8 cellular contexts compared by ENCODE assay signal in the genomic region with DNA sequence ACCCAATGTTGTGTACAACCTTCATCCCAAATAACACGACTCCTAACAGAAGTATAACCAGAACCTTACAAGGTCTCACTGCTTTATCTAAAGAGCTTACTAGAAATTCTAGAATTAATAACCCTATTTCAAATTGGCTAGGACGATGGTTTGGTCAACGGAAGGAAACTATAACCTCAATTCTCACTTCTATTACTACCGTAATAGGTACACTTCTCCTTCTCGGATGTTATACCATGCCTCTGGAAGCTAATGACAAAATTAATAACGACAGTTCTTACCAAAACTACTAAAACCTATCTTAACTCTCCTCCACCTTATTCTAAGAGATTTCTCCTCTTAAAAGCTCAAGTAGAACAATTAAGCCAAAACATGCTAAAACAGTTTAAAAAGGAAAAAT. TPM values are rescaled to one million over a fixed set of nuclear protein-coding genes. Genes with fewer than 3 reads are reported as not detected.
DNase-seq lines count a peak whose midpoint lies in the region; FAIRE-seq and TF ChIP-seq lines count a peak whose summit lies in the region.
"Had no signal": no experiment of that assay in that cellular context is flagged by ENCODE, and none has a peak within 500 bp of the region (broad histone marks: within the 10 kb centered on the region; RNA-seq: fewer than 3 reads in every experiment).

No MANE protein-coding gene starts in this region.

- CTCF ChIA-PET in CD4-positive, alpha-beta memory T cell (lab: Charles Lee; ENCODE audit: partially characterized antibody), result interaction anchor here (16.8 kb wide), 1 partner anchor 24 kb away, joined by 898 read pairs; the partner anchor contains the start of gene UBC

- peak overlapping the region in 2 of 8 donors; percentile 21 to 62 for H3K4me3 Mint-ChIP-seq in CD4-positive, alpha-beta memory T cell

- no peaks in the 10 kb centered on the region for H3K9me1 ChIP-seq in keratinocyte (ENCODE audit: control insufficient read depth, extremely low read depth, insufficient read depth, low read length)

- FAIRE-seq in keratinocyte (lab: Jason Lieb, UNC), result no peak

- intact Hi-C loops in CD4-positive, alpha-beta memory T cell (cut with micrococcal nuclease), result no loop called here

- H3K36me3 Mint-ChIP-seq in CD4-positive, alpha-beta memory T cell, result peaks cover 0 to under 1% of the 10 kb centered on the region in 2 donors

- H3K27ac ChIP-seq in GM23248, result peak overlapping the region; percentile 97
- peak overlapping the region; percentile 52 for H3K27ac ChIP-seq in SJSA1
- H3K27ac ChIP-seq in keratinocyte (ENCODE audit: control insufficient read depth, insufficient read depth, low read length), result peak overlapping the region; percentile 96
- H3K27ac ChIP-seq in suprapubic skin, result peak overlapping the region; percentile 77
- H3K27ac ChIP-seq in CD4-positive, alpha-beta memory T cell (ENCODE audit: low read depth, low read length), result no peak overlapping the region

- in situ Hi-C loops in GM23248 (cut with MboI), result no loop called here

- peaks cover 49% of the 10 kb centered on the region for H3F3A ChIP-seq in GM23248 (ENCODE audit: insufficient read depth)

- 73 to 74% methylated on average over 6 of the region's 6 CpGs for WGBS in GM23248 (ENCODE audit: low coverage in 1 of 2, low lambda C conversion rate in 2 of 2, missing lambda C conversion rate in 2 of 2), 2 experiments
- 56% methylated on average over 6 of the region's 6 CpGs for WGBS in suprapubic skin

- H3K36me3 ChIP-seq in GM23248 (ENCODE audit: low read depth) (no peaks in the 10 kb centered on the region), SJSA1 (no peaks in the 10 kb centered on the region), keratinocyte (ENCODE audit: control insufficient read depth in 2 of 2, extremely low read depth in 1 of 2, insufficient read depth in 2 of 2, low read length in 2 of 2) (no peaks in the 10 kb centered on the region), suprapubic skin (peaks cover under 1% of the 10 kb centered on the region)
- no peaks in the 10 kb centered on the region for H3K36me3 ChIP-seq in CD4-positive, alpha-beta memory T cell (ENCODE audit: insufficient read depth, low read length)

- H3K27me3 Mint-ChIP-seq in CD4-positive, alpha-beta memory T cell, result no peaks in the 10 kb centered on the region

- H3K9me3 Mint-ChIP-seq in CD4-positive, alpha-beta memory T cell, result no peaks in the 10 kb centered on the region

- peak overlapping the region in 2 of 7 donors; percentile 21 to 62 for H3K27ac Mint-ChIP-seq in CD4-positive, alpha-beta memory T cell

- H3K4me1 ChIP-seq in GM23248 (ENCODE audit: insufficient read depth) (peaks cover 33% of the 10 kb centered on the region), SJSA1 (replicated peaks) (peaks cover 19% of the 10 kb centered on the region), keratinocyte (ENCODE audit: control insufficient read depth, extremely low read depth, insufficient read depth, low read length) (peaks cover 26% of the 10 kb centered on the region), suprapubic skin (peaks cover 36% of the 10 kb centered on the region)
- H3K4me1 ChIP-seq in CD4-positive, alpha-beta memory T cell (ENCODE audit: insufficient read depth, low read length), result peaks cover 30% of the 10 kb centered on the region

- H4K20me1 ChIP-seq in GM23248 (ENCODE audit: insufficient read depth), result no peaks in the 10 kb centered on the region
- no peaks in the 10 kb centered on the region for H4K20me1 ChIP-seq in keratinocyte (ENCODE audit: control insufficient read depth, extremely low read depth, insufficient read depth, low read length)

- no peak for TF ChIP-seq POLR2A in suprapubic skin (IDR thresholded peaks at IDR 0.05)

- H2AFZ ChIP-seq in GM23248 (peak overlapping the region; percentile 66), keratinocyte (ENCODE audit: control insufficient read depth, low read length) (peak overlapping the region; percentile 42)

- no peaks in the 10 kb centered on the region for H3K9me3 ChIP-seq in GM23248 (ENCODE audit: low read depth)
- no peaks in the 10 kb centered on the region for H3K9me3 ChIP-seq in SJSA1 (replicated peaks)
- H3K9me3 ChIP-seq in keratinocyte (ENCODE audit: control insufficient read depth, low read depth, low read length), result no peaks in the 10 kb centered on the region
- no peaks in the 10 kb centered on the region for H3K9me3 ChIP-seq in suprapubic skin
- H3K9me3 ChIP-seq in CD4-positive, alpha-beta memory T cell (ENCODE audit: control insufficient read depth in 1 of 2, low read length in 2 of 2), result no peaks in the 10 kb centered on the region

- H3K4me2 ChIP-seq in GM23248 (ENCODE audit: unreplicated experiment), result peak overlapping the region; percentile 79
- H3K4me2 ChIP-seq in keratinocyte (ENCODE audit: control insufficient read depth, extremely low read depth, insufficient read depth, low read depth, low read length), result peak overlapping the region; percentile 87

- H3K9ac ChIP-seq in GM23248, result peak overlapping the region; percentile 84
- peak overlapping the region; percentile 87 for H3K9ac ChIP-seq in keratinocyte (ENCODE audit: control insufficient read depth, extremely low read depth, insufficient read depth, low read length)

- TF ChIP-seq EP300 in suprapubic skin (IDR thresholded peaks at IDR 0.05), result no peak

- no peaks in the 10 kb centered on the region for H3K27me3 ChIP-seq in GM23248 (replicated peaks; ENCODE audit: insufficient read depth)
- H3K27me3 ChIP-seq in SJSA1 (replicated peaks), result no peaks in the 10 kb centered on the region
- no peaks in the 10 kb centered on the region for H3K27me3 ChIP-seq in keratinocyte (ENCODE audit: control insufficient read depth, extremely low read depth, insufficient read depth, low read length)
- no peaks in the 10 kb centered on the region for H3K27me3 ChIP-seq in suprapubic skin
- H3K27me3 ChIP-seq in CD4-positive, alpha-beta memory T cell (ENCODE audit: insufficient read depth, low read length), result no peaks in the 10 kb centered on the region

- TF ChIP-seq CTCF in keratinocyte (optimal IDR thresholded peaks at IDR 0.05 in 1 of 3, IDR thresholded peaks at IDR 0.05 in 1 of 3, conservative IDR thresholded peaks at IDR 0.05 in 1 of 3; ENCODE audit: extremely low read depth in 1 of 3, insufficient read depth in 2 of 3, low read length in 3 of 3), result no peak
- no peak for TF ChIP-seq CTCF in suprapubic skin (IDR thresholded peaks at IDR 0.05)

- peaks cover 0 to 9% (median 6%) of the 10 kb centered on the region in 4 donors for H3K4me1 Mint-ChIP-seq in CD4-positive, alpha-beta memory T cell

- H3K9me2 ChIP-seq in GM23248 (ENCODE audit: insufficient read depth), result no peaks in the 10 kb centered on the region

- POLR2A ChIA-PET in CD4-positive, alpha-beta memory T cell (lab: Charles Lee; ENCODE audit: partially characterized antibody), result interaction anchor here (1.2 to 14.8 kb wide), 7 partner anchors 8 to 370 kb away, joined by 3 to 836 read pairs (median 10); partner anchors contain the start of genes DHX37, NCOR2 and UBC

- H3K79me2 ChIP-seq in GM23248 (ENCODE audit: insufficient read depth) (no peaks in the 10 kb centered on the region), keratinocyte (ENCODE audit: control insufficient read depth, insufficient read depth, low read length) (no peaks in the 10 kb centered on the region)

- DNase-seq in GM23248 (no peak), SJSA1 (ENCODE audit: low read depth in 1 of 2, low spot score in 2 of 2) (no peak), keratinocyte (ENCODE audit: low read depth, low spot score) (no peak), suprapubic skin (ENCODE audit: low spot score in 2 of 2) (no peak), GOT3 (lab: John Stamatoyannopoulos, UW) (no peak)
- DNase-seq in CD4-positive, alpha-beta memory T cell, result no peak
- no peak for DNase-seq in central memory CD4-positive, alpha-beta T cell
- DNase-seq: activated effector memory CD4-positive, alpha-beta T cell treated with anti-CD3 and anti-CD28 coated beads, Interleukin-2, amount 50 U/mL, for 16 hours had no signal

- dilution Hi-C loops in keratinocyte (cut with MboI; ENCODE audit: extremely low pct_ligation_motif_present, low sequenced_read_pairs), result no loop called here

- peak overlapping the region; percentile 65 for H3K4me3 ChIP-seq in GM23248
- H3K4me3 ChIP-seq in SJSA1, result no peak overlapping the region
- H3K4me3 ChIP-seq in keratinocyte (ENCODE audit: control insufficient read depth in 2 of 3, extremely low read depth in 1 of 3, insufficient read depth in 2 of 3, low read depth in 1 of 3, low read length in 3 of 3), result peak overlapping the region in 2 of 3 experiments; percentile 74 to 81
- no peak overlapping the region for H3K4me3 ChIP-seq in suprapubic skin
- no peak overlapping the region for H3K4me3 ChIP-seq in CD4-positive, alpha-beta memory T cell (ENCODE audit: low read length in 2 of 2)

RNA-seq across cellular contexts. Expression of gene UBC, which starts 23.6 kb away (rescaled TPM):
- 1,383 and 1,496 TPM in 2 replicates for total RNA-seq in GM23248 (2014; rRNA removed; shearing (Covaris generic))
- 1,490 and 1,515 TPM in 2 replicates for polyA plus RNA-seq in GM23248 (2016; fragmentation: Nextera tagmentation; extraction: Ambion mirVana)
- total RNA-seq in SJSA1 (2014; rRNA removed; shearing (Covaris generic)), result 966 and 1,026 TPM in 2 replicates
- polyA plus RNA-seq in keratinocyte, result 2,363 to 3,215 TPM (median 2,781 TPM) in 3 replicates
- polyA plus RNA-seq in keratinocyte (2011; ENCODE audit: low read depth), result 909 TPM
- polyA plus RNA-seq in keratinocyte (2011; cell fraction: cytosol; rRNA removed), result 2,585 and 2,764 TPM in 2 replicates
- 2,878 and 3,470 TPM in 2 replicates for polyA plus RNA-seq in keratinocyte (2011; cell fraction: nucleus; rRNA removed)
- polyA plus RNA-seq in keratinocyte (2012; ENCODE audit: low replicate concordance), result 1,598 and 2,691 TPM in 2 replicates
- 1,499 to 2,738 TPM (median 1,537 TPM) in 3 replicates for polyA minus RNA-seq in keratinocyte
- 715 TPM for polyA minus RNA-seq in keratinocyte (2011; cell fraction: cytosol; rRNA and poly(A)+ RNA removed)
- 471 and 865 TPM in 2 replicates for polyA minus RNA-seq in keratinocyte (2011; cell fraction: nucleus; rRNA and poly(A)+ RNA removed)
- total RNA-seq in suprapubic skin, result 1,000 to 10,000 TPM; 1,287 to 1,717 (median 1,373) TPM
- total RNA-seq in CD4-positive, alpha-beta memory T cell, result 100 to 1,000 TPM; 858 to 878 TPM
- 1,000 to 10,000 TPM in 1 of 2 donors, 100 to 1,000 TPM in 1; 853 to 1,668 TPM for polyA plus RNA-seq in CD4-positive, alpha-beta memory T cell

RNA-seq across cellular contexts. Expression of gene DHX37, which starts 50.9 kb away (rescaled TPM):
- 15.3 and 16.0 TPM in 2 replicates for total RNA-seq in GM23248 (2014; rRNA removed; shearing (Covaris generic))
- polyA plus RNA-seq in GM23248 (2016; fragmentation: Nextera tagmentation; extraction: Ambion mirVana) (9.0 TPM in 2 replicates), keratinocyte (6.6 to 12.7 TPM (median 7.7 TPM) in 3 replicates)
- 14.0 and 19.9 TPM in 2 replicates for total RNA-seq in SJSA1 (2014; rRNA removed; shearing (Covaris generic))
- 6.0 TPM for polyA plus RNA-seq in keratinocyte (2011; ENCODE audit: low read depth)
- 4.4 and 8.6 TPM in 2 replicates for polyA plus RNA-seq in keratinocyte (2011; cell fraction: cytosol; rRNA removed)
- 16.1 and 20.6 TPM in 2 replicates for polyA plus RNA-seq in keratinocyte (2011; cell fraction: nucleus; rRNA removed)
- 6.1 and 16.6 TPM in 2 replicates for polyA plus RNA-seq in keratinocyte (2012; ENCODE audit: low replicate concordance)
- 9.4 to 46.5 TPM (median 11.7 TPM) in 3 replicates for polyA minus RNA-seq in keratinocyte
- polyA minus RNA-seq in keratinocyte (2011; cell fraction: cytosol; rRNA and poly(A)+ RNA removed), result 19.6 TPM
- polyA minus RNA-seq in keratinocyte (2011; cell fraction: nucleus; rRNA and poly(A)+ RNA removed), result 20.5 and 20.9 TPM in 2 replicates
- 10 to 100 TPM; 11.9 to 23.4 (median 20.2) TPM for total RNA-seq in suprapubic skin
- 10 to 100 TPM; 26.8 to 27.2 TPM for total RNA-seq in CD4-positive, alpha-beta memory T cell
- polyA plus RNA-seq in CD4-positive, alpha-beta memory T cell, result 1 to 10 TPM; 1.1 to 3.6 TPM

RNA-seq across cellular contexts. Expression of gene BRI3BP, which starts 55.4 kb away (rescaled TPM):
- total RNA-seq in GM23248 (2014; rRNA removed; shearing (Covaris generic)), result 1.9 and 4.2 TPM in 2 replicates
- 3.5 and 3.7 TPM in 2 replicates for polyA plus RNA-seq in GM23248 (2016; fragmentation: Nextera tagmentation; extraction: Ambion mirVana)
- total RNA-seq in SJSA1 (2014; rRNA removed; shearing (Covaris generic)), result 9.9 and 12.4 TPM in 2 replicates
- polyA plus RNA-seq in keratinocyte, result 5.5 to 11.6 TPM (median 10.0 TPM) in 3 replicates
- polyA plus RNA-seq in keratinocyte (2011; ENCODE audit: low read depth), result 2.3 TPM
- polyA plus RNA-seq in keratinocyte (2011; cell fraction: cytosol; rRNA removed), result 4.1 and 5.9 TPM in 2 replicates
- 7.9 and 9.1 TPM in 2 replicates for polyA plus RNA-seq in keratinocyte (2011; cell fraction: nucleus; rRNA removed)
- polyA plus RNA-seq in keratinocyte (2012; ENCODE audit: low replicate concordance), result 4.8 and 11.2 TPM in 2 replicates
- 6.4 to 13.2 TPM (median 11.1 TPM) in 3 replicates for polyA minus RNA-seq in keratinocyte
- 8.2 TPM for polyA minus RNA-seq in keratinocyte (2011; cell fraction: cytosol; rRNA and poly(A)+ RNA removed)
- polyA minus RNA-seq in keratinocyte (2011; cell fraction: nucleus; rRNA and poly(A)+ RNA removed), result 9.5 and 14.2 TPM in 2 replicates
- total RNA-seq in suprapubic skin, result 10 to 100 TPM in 3 of 4 donors, 1 to 10 TPM in 1; 9.1 to 25.0 (median 17.7) TPM
- 1 to 10 TPM; 8.9 to 9.5 TPM for total RNA-seq in CD4-positive, alpha-beta memory T cell
- 1 to 10 TPM; 1.7 to 4.2 TPM for polyA plus RNA-seq in CD4-positive, alpha-beta memory T cell

Comparison
In these comparisons a context has a peak if more than half of its experiments do, and no peak if none do; other contexts are left out.
1. H3K4me3 ChIP-seq: peak in GM23248 (single experiment) and keratinocyte (2 of 3); none in SJSA1 (single experiment), suprapubic skin (single experiment) and CD4-positive, alpha-beta memory T cell (0 of 2).